Comparison of ENCODE assay signal across 10 cellular contexts in the genomic region with DNA sequence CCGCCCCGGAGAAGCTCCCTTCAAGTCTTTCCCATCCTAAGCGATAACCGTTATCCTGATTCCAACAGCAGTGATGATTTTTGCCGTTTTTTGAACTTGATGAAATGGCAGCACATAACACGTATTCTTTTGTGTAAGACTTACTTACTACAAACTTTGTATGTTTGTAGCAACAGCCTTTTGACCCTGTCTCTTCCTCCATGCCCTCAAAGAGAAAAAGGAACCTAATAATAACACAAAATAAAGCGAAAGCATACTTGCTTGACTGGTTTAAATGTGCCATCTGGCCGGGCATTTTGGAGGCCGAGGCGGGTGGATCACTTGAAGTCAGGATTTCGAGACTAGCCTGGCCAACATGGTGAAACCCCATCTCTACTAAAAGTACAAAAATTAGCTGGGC.
DNase-seq lines count a peak whose midpoint lies in the region; ATAC-seq and TF ChIP-seq lines count a peak whose summit lies in the region.
"Had no signal": no experiment of that assay in that cellular context is flagged by ENCODE, and none has a peak within 500 bp of the region (broad histone marks: within the 10 kb centered on the region; RNA-seq: fewer than 3 reads in every experiment).

No MANE protein-coding gene starts in this region.

- DNase-seq in activated CD4-positive, CD25-positive, alpha-beta regulatory T cell (lab: John Stamatoyannopoulos, UW) = no peak
- no peak for DNase-seq in GM03348 (ENCODE audit: low spot score)
- DNase-seq: NCI-H2227 treated with DMSO at 0.1 percent for 48 hours had no signal

- no peaks in the 10 kb centered on the region for H3K79me2 ChIP-seq in OCI-LY1 (ENCODE audit: insufficient read depth, low read length)

- peaks cover 0 to 6% (median 0%) of the 10 kb centered on the region in 11 experiments; a peak in 1 of 22 replicates for H4K20me1 ChIP-seq in BLaER1 treated with 17β-estradiol and CSF1 and Interleukin-3, amounts not matched to agents 10 nM and 100 nM
- H4K20me1 ChIP-seq in OCI-LY1 (ENCODE audit: insufficient read depth, low read length) = no peaks in the 10 kb centered on the region

- no peaks in the 10 kb centered on the region for H3K9me3 ChIP-seq in BLaER1 treated with 17β-estradiol and CSF1 and Interleukin-3, amounts not matched to agents 10 nM and 100 nM (replicated peaks in 1 of 11)
- H3K9me3 ChIP-seq in OCI-LY1 (ENCODE audit: low read length) = no peaks in the 10 kb centered on the region

- no peak for TF ChIP-seq CTCF in OCI-LY1 (IDR thresholded peaks at IDR 0.05; ENCODE audit: low read length)

- H2AFZ ChIP-seq in OCI-LY1 (ENCODE audit: low read length) = peak overlapping the region; percentile 80

- peak overlapping the region in 1 of 10 experiments; percentile 4; a peak in 1 of 20 replicates for H3K4me3 ChIP-seq in BLaER1 treated with 17β-estradiol and CSF1 and Interleukin-3, amounts not matched to agents 10 nM and 100 nM
- H3K4me3 ChIP-seq in OCI-LY1 (ENCODE audit: low read depth, low read length, poor library complexity, severe bottlenecking) = peak overlapping the region; percentile 51

- H3K36me3 ChIP-seq in BLaER1 treated with 17β-estradiol and CSF1 and Interleukin-3, amounts not matched to agents 10 nM and 100 nM = no peaks in the 10 kb centered on the region
- no peaks in the 10 kb centered on the region for H3K36me3 ChIP-seq in OCI-LY1 (ENCODE audit: insufficient read depth, low read length)

- peaks cover 0 to 48% (median 0%) of the 10 kb centered on the region in 11 experiments; a peak in 6 of 22 replicates for H3K27me3 ChIP-seq in BLaER1 treated with 17β-estradiol and CSF1 and Interleukin-3, amounts not matched to agents 10 nM and 100 nM
- H3K27me3 ChIP-seq in OCI-LY1 (ENCODE audit: insufficient read depth, low read length) = no peaks in the 10 kb centered on the region

- H3F3A ChIP-seq in OCI-LY1 (ENCODE audit: insufficient read depth, low read length) = 0 out of 2 replicates have a peak, but pooled peaks cover 3% of the 10 kb centered on the region

- ATAC-seq in GM19324 (IDR thresholded peaks at IDR 0.05; ENCODE audit: low FRiP score, unreplicated experiment) (peak; percentile 37), HG03025 (IDR thresholded peaks at IDR 0.05; ENCODE audit: low FRiP score, unreplicated experiment) (peak; percentile 14), GM21367 (IDR thresholded peaks at IDR 0.05; ENCODE audit: unreplicated experiment) (no peak), HG02973 (IDR thresholded peaks at IDR 0.05; ENCODE audit: unreplicated experiment) (no peak)

- H3K9ac ChIP-seq in BLaER1 treated with 17β-estradiol and CSF1 and Interleukin-3, amounts not matched to agents 10 nM and 100 nM = 0 out of 22 replicates have a peak overlapping the region, but pooled peaks of 2 of the 11 experiments have one; percentile 3 to 10
- H3K9ac ChIP-seq in OCI-LY1 (ENCODE audit: low read length) = peak overlapping the region; percentile 58

- peak overlapping the region in 5 of 11 experiments; percentile 1 to 24 (median 6); a peak in 4 of 22 replicates for H3K27ac ChIP-seq in BLaER1 treated with 17β-estradiol and CSF1 and Interleukin-3, amounts not matched to agents 10 nM and 100 nM
- H3K27ac ChIP-seq in OCI-LY1 (ENCODE audit: low read depth, low read length, poor library complexity, severe bottlenecking) = peak overlapping the region; percentile 94
- H3K27ac ChIP-seq: RWPE1 had no signal

- H3K4me2 ChIP-seq in BLaER1 treated with 17β-estradiol and CSF1 and Interleukin-3, amounts not matched to agents 10 nM and 100 nM = peak overlapping the region; percentile 51 to 83 (median 71)
- peak overlapping the region; percentile 77 for H3K4me2 ChIP-seq in OCI-LY1 (ENCODE audit: low read length)

- H3K9me2 ChIP-seq in OCI-LY1 (ENCODE audit: low read depth, low read length) = no peaks in the 10 kb centered on the region

- H3K4me1 ChIP-seq in BLaER1 treated with 17β-estradiol and CSF1 and Interleukin-3, amounts not matched to agents 10 nM and 100 nM = peaks cover 19 to 41% (median 31%) of the 10 kb centered on the region in 10 experiments
- peaks cover 34% of the 10 kb centered on the region for H3K4me1 ChIP-seq in OCI-LY1 (ENCODE audit: insufficient read depth, low read length, severe bottlenecking)

Comparison
In these comparisons a context has a peak if more than half of its experiments do, and no peak if none do; other contexts are left out.
1. ATAC-seq: peak in GM19324 (single experiment) and HG03025 (single experiment); none in GM21367 (single experiment) and HG02973 (single experiment).